In the genomic region with DNA sequence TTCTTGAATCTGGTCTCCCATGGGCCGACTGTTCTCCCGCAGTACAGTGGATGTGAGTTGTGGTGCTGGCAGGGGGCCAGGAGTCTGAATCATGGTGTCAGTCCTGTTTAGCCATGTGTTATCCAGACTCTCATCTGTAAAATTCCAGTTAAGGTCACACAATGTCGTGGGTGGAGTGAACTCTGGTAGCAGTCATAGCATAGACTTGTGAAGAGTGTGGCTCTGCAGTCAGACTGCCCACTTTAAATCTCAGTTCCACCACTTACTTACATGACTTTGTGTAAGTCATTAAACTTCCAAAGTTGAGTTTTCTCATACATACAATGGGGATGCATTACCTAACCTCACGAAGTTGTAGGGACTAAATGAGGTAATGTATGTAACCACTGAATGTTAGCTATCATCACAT, we compare ENCODE assay signal across 8 cellular contexts.
DNase-seq lines count a peak whose midpoint lies in the region; ATAC-seq and TF ChIP-seq lines count a peak whose summit lies in the region.

No MANE protein-coding gene starts in this region.

- H3K27ac ChIP-seq in dorsolateral prefrontal cortex (peak overlapping the region in 1 of 59 donors; percentile 26), muscle layer of duodenum (ENCODE audit: low read length) (peak overlapping the region; percentile 54)

- H3K4me1 Mint-ChIP-seq in CD14-positive monocyte, result no peaks in the 10 kb centered on the region

- intact Hi-C loops in dorsolateral prefrontal cortex (cut with DNase I) (no loop called here), CD14-positive monocyte (cut with micrococcal nuclease) (no loop called here)

- H3K36me3 Mint-ChIP-seq in CD14-positive monocyte, result peaks cover 38 to 70% of the 10 kb centered on the region in 2 donors

- H3K36me3 ChIP-seq in muscle layer of duodenum (ENCODE audit: control insufficient read depth in 1 of 2, insufficient read depth in 2 of 2, low read length in 2 of 2), result peaks cover 6 to 22% of the 10 kb centered on the region in 2 donors

- H3K4me1 ChIP-seq in muscle layer of duodenum (ENCODE audit: control insufficient read depth in 1 of 2, insufficient read depth in 2 of 2, low read length in 2 of 2), result peaks cover 0 to 7% of the 10 kb centered on the region in 2 donors

- no peaks in the 10 kb centered on the region for H3K9me3 ChIP-seq in muscle layer of duodenum (ENCODE audit: control insufficient read depth in 1 of 2, low read length in 2 of 2)

- no peak overlapping the region for H3K4me3 Mint-ChIP-seq in CD14-positive monocyte

- ATAC-seq in HG03460 (IDR thresholded peaks at IDR 0.05; ENCODE audit: unreplicated experiment), result no peak

- DNase-seq in Caki2 (ENCODE audit: low read depth), result peak; percentile 41
- DNase-seq in NCI-H2196 treated with DMSO at 0.1 percent for 48 hours (lab: John Stamatoyannopoulos, UW; ENCODE audit: unreplicated experiment), result peak; percentile 54
- DNase-seq in dorsolateral prefrontal cortex, result peak in 9 of 10 donors; percentile 15 to 74 (median 48)
- no peak for DNase-seq in NAMALWA (ENCODE audit: low spot score)
- DNase-seq in CD14-positive monocyte (ENCODE audit: low spot score), result no peak
- no peak for DNase-seq in NCI-H2107 treated with DMSO at 0.1 percent for 48 hours (lab: John Stamatoyannopoulos, UW; ENCODE audit: unreplicated experiment)

- no peaks in the 10 kb centered on the region for H3K9me3 Mint-ChIP-seq in CD14-positive monocyte

- H3K27ac Mint-ChIP-seq in CD14-positive monocyte, result peak overlapping the region in 1 of 7 donors; percentile 13

- in situ Hi-C loops in Caki2 (cut with HindIII; ENCODE audit: low pct_unique_long_range_greater_than_20kb, low sequenced_read_pairs), result no loop called here

- H3K27me3 ChIP-seq in dorsolateral prefrontal cortex (no peaks in the 10 kb centered on the region), muscle layer of duodenum (ENCODE audit: low read depth, low read length) (no peaks in the 10 kb centered on the region)

- peaks cover 0 to 1% (median 0%) of the 10 kb centered on the region in 3 donors for H3K27me3 Mint-ChIP-seq in CD14-positive monocyte (ENCODE audit: low read depth in 3 of 3)

- H3K4me3 ChIP-seq in dorsolateral prefrontal cortex, result no peak overlapping the region
- H3K4me3 ChIP-seq in muscle layer of duodenum (ENCODE audit: low read depth in 1 of 2, low read length in 2 of 2), result no peak overlapping the region

- TF ChIP-seq CTCF in dorsolateral prefrontal cortex (IDR thresholded peaks at IDR 0.05 in 54 of 56, conservative IDR thresholded peaks at IDR 0.05 in 2 of 56; ENCODE audit: low read depth in 1 of 56, partially characterized antibody in 56 of 56) (no peak), CD14-positive monocyte (IDR thresholded peaks at IDR 0.05) (no peak)

Comparison
In these comparisons a context has a peak if more than half of its experiments do, and no peak if none do; other contexts are left out.
1. DNase-seq: peak in Caki2 (single experiment), NCI-H2196 treated with DMSO at 0.1 percent for 48 hours (single experiment) and dorsolateral prefrontal cortex (9 of 10); none in NAMALWA (single experiment), CD14-positive monocyte (single experiment) and NCI-H2107 treated with DMSO at 0.1 percent for 48 hours (single experiment).